ENCODE assay signal across 8 cellular contexts in genomic region chr2:128305555-128306080, GRCh38. TPM values are rescaled to one million over a fixed set of nuclear protein-coding genes. Genes with fewer than 3 reads are reported as not detected.
DNase-seq lines count a peak whose midpoint lies in the region; ATAC-seq, FAIRE-seq and TF ChIP-seq lines count a peak whose summit lies in the region.

No MANE protein-coding gene starts in this region.

- no peak for FAIRE-seq in frontal cortex (lab: Jason Lieb, UNC)

- H3K27ac ChIP-seq in left lung, result peak overlapping the region; percentile 11 to 16

- no peaks in the 10 kb centered on the region for H3K36me3 ChIP-seq in left lung

- H3K4me1 ChIP-seq in left lung, result peaks cover 13 to 48% of the 10 kb centered on the region in 2 donors

- no peaks in the 10 kb centered on the region for H3K9me3 ChIP-seq in left lung

- TF ChIP-seq CTCF in left lung (IDR thresholded peaks at IDR 0.05), result no peak

- peak; percentile 68 for ATAC-seq in GM19023 (IDR thresholded peaks at IDR 0.05; ENCODE audit: unreplicated experiment)
- peak; percentile 90 for ATAC-seq in HG03378 (IDR thresholded peaks at IDR 0.05; ENCODE audit: unreplicated experiment)
- no peak for ATAC-seq in left lung
- ATAC-seq in GM19455 (IDR thresholded peaks at IDR 0.05; ENCODE audit: unreplicated experiment), result no peak

- H3K27me3 ChIP-seq in left lung, result no peaks in the 10 kb centered on the region

- DNase-seq in SK-N-DZ (ENCODE audit: low spot score) (peak; percentile 72), left lung (peak in 1 of 2 donors; percentile 47), posterior vena cava (ENCODE audit: low spot score) (no peak), KG1 (lab: John Stamatoyannopoulos, UW) (no peak), frontal cortex (ENCODE audit: low spot score in 2 of 2) (no peak)

- intact Hi-C loops in left lung (cut with DNase I), result no loop called here
- intact Hi-C loops in posterior vena cava (cut with DNase I), result loop anchor here (10.0 kb wide), 1 partner anchor 121 kb away; no protein-coding TSS in a partner anchor

- H3K4me3 ChIP-seq in left lung, result no peak overlapping the region

RNA-seq across cellular contexts. Expression of gene HS6ST1, which starts 13.1 kb away (rescaled TPM):
- 19.7 and 20.5 TPM in 2 replicates for polyA plus RNA-seq in SK-N-DZ (2014; cell fraction: cytosol; rRNA removed)
- 10.5 and 11.1 TPM in 2 replicates for polyA plus RNA-seq in SK-N-DZ (2014; cell fraction: nucleus; rRNA removed)
- total RNA-seq in left lung (10 to 100 TPM; 30.8 to 38.0 TPM), posterior vena cava (10 to 100 TPM; 16.9 to 22.4 TPM), frontal cortex (51.8 TPM)

Comparison
In these comparisons a context has a peak if more than half of its experiments do, and no peak if none do; other contexts are left out.
1. ATAC-seq: peak in GM19023 (single experiment) and HG03378 (single experiment); none in left lung (single experiment) and GM19455 (single experiment).
2. intact Hi-C loops: an anchor here in posterior vena cava (10.0 kb wide); none called in left lung.